14 cellular contexts compared by ENCODE assay signal in the genomic region with DNA sequence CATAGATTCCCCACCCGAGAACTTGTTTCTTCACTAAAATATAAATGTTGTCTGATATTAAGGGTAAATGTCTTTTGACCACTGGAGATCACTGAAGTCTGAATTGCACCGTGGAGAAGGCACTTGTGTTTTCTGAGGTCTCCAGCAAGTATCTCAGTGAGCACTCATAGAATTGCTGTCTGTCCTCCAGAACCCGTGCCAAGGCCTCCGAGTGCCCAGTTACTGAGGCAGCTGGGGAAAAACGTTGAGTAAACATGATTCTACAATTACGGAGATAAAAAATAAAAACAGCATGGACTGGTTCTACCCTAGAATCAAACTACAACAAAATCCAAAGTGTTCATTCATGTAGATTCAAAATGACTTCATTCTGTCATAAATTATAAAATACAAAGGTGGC.
DNase-seq lines count a peak whose midpoint lies in the region; ATAC-seq and TF ChIP-seq lines count a peak whose summit lies in the region.
"Had no signal": no experiment of that assay in that cellular context is flagged by ENCODE, and none has a peak within 500 bp of the region (broad histone marks: within the 10 kb centered on the region; RNA-seq: fewer than 3 reads in every experiment).

No MANE protein-coding gene starts in this region.

- no peak overlapping the region for H3K9ac ChIP-seq in neural progenitor cell

- no peak overlapping the region for H3K27ac ChIP-seq in neural progenitor cell
- H3K27ac ChIP-seq: ovary had no signal

- H3K27ac Mint-ChIP-seq in HFFc6 (peak overlapping the region; percentile 76; the same call in 1 of the 2 replicates), neural progenitor cell (no peak overlapping the region)
- peak overlapping the region; percentile 97 for H3K27ac Mint-ChIP-seq in activated naive CD8-positive, alpha-beta T cell
- peak overlapping the region; percentile 66 for H3K27ac Mint-ChIP-seq in stimulated activated memory B cell treated with anti-CD40 and anti-IgM and Interleukin-4, amounts not matched to agents 10 μg/mL and 1 μg/mL and 100 μg/mL, for 72 hours

- H3K4me1 Mint-ChIP-seq in HFFc6 (ENCODE audit: low read depth) (peaks cover 49% of the 10 kb centered on the region), neural progenitor cell (no peaks in the 10 kb centered on the region)
- peaks cover 19% of the 10 kb centered on the region for H3K4me1 Mint-ChIP-seq in activated naive CD8-positive, alpha-beta T cell (ENCODE audit: low read depth)
- peaks cover 35% of the 10 kb centered on the region for H3K4me1 Mint-ChIP-seq in stimulated activated memory B cell treated with anti-CD40 and anti-IgM and Interleukin-4, amounts not matched to agents 10 μg/mL and 1 μg/mL and 100 μg/mL, for 72 hours

- H3K4me1 ChIP-seq in neural progenitor cell = no peaks in the 10 kb centered on the region

- peaks cover 6% of the 10 kb centered on the region for H3K36me3 ChIP-seq in neural progenitor cell
- H3K36me3 ChIP-seq: ovary had no signal

- H3K9me3 Mint-ChIP-seq in HFFc6 (no peaks in the 10 kb centered on the region), neural progenitor cell (no peaks in the 10 kb centered on the region)
- no peaks in the 10 kb centered on the region for H3K9me3 Mint-ChIP-seq in activated naive CD8-positive, alpha-beta T cell (ENCODE audit: low read depth)
- H3K9me3 Mint-ChIP-seq in stimulated activated memory B cell treated with anti-CD40 and anti-IgM and Interleukin-4, amounts not matched to agents 10 μg/mL and 1 μg/mL and 100 μg/mL, for 72 hours = no peaks in the 10 kb centered on the region
- H3K9me3 Mint-ChIP-seq: CD4-positive, CD25-positive, alpha-beta regulatory T cell had no signal

- H4K20me1 ChIP-seq in neural progenitor cell (ENCODE audit: low read depth) = no peaks in the 10 kb centered on the region

- H3F3A ChIP-seq in neural progenitor cell (ENCODE audit: low read depth) = no peaks in the 10 kb centered on the region

- H3K27me3 Mint-ChIP-seq in HFFc6 (ENCODE audit: insufficient read depth) (peaks cover 13% of the 10 kb centered on the region), neural progenitor cell (ENCODE audit: insufficient read depth, low read depth) (no peaks in the 10 kb centered on the region)
- H3K27me3 Mint-ChIP-seq in activated naive CD8-positive, alpha-beta T cell = no peaks in the 10 kb centered on the region
- H3K27me3 Mint-ChIP-seq in stimulated activated memory B cell treated with anti-CD40 and anti-IgM and Interleukin-4, amounts not matched to agents 10 μg/mL and 1 μg/mL and 100 μg/mL, for 72 hours = no peaks in the 10 kb centered on the region
- H3K27me3 Mint-ChIP-seq: CD4-positive, CD25-positive, alpha-beta regulatory T cell had no signal

- H2AFZ ChIP-seq in neural progenitor cell (replicated peaks) = no peak overlapping the region

- H3K4me2 ChIP-seq in neural progenitor cell = no peak overlapping the region

- no peaks in the 10 kb centered on the region for H3K79me2 ChIP-seq in neural progenitor cell (ENCODE audit: low read depth)

- ATAC-seq in left ventricle myocardium superior = peak; percentile 18
- no peak for ATAC-seq in stimulated activated memory B cell treated with anti-CD40 and anti-IgM and Interleukin-4, amounts not matched to agents 10 μg/mL and 1 μg/mL and 100 μg/mL, for 72 hours
- ATAC-seq in GM21786 (IDR thresholded peaks at IDR 0.05; ENCODE audit: unreplicated experiment) = no peak
- ATAC-seq in HG03139 (IDR thresholded peaks at IDR 0.05; ENCODE audit: unreplicated experiment) = no peak
- no peak for ATAC-seq in HG03135 (IDR thresholded peaks at IDR 0.05; ENCODE audit: unreplicated experiment)
- ATAC-seq: left colon had no signal

- H3K9me3 ChIP-seq in neural progenitor cell (ENCODE audit: low read depth) = no peaks in the 10 kb centered on the region
- H3K9me3 ChIP-seq: ovary had no signal

- intact Hi-C loops in left ventricle myocardium superior (cut with micrococcal nuclease) = no loop called here

- no peak for TF ChIP-seq CTCF in HFFc6 (IDR thresholded peaks at IDR 0.05)
- no peak for TF ChIP-seq CTCF in neural progenitor cell (IDR thresholded peaks at IDR 0.05)

- no peaks in the 10 kb centered on the region for H3K27me3 ChIP-seq in neural progenitor cell
- H3K27me3 ChIP-seq: ovary had no signal

- H3K4me3 ChIP-seq in neural progenitor cell = no peak overlapping the region
- H3K4me3 ChIP-seq: ovary had no signal

- DNase-seq in HFFc6 (no peak), left ventricle myocardium superior (peak; percentile 45), neural progenitor cell (ENCODE audit: low spot score) (no peak)
- DNase-seq: CD4-positive, CD25-positive, alpha-beta regulatory T cell; left colon; NCI-H524; ovary; SHP77; stimulated activated CD4-positive, alpha-beta T cell treated with anti-CD3 and anti-CD28 coated beads, Interleukin-2, amount 100 ng/mL, for 24 hours had no signal

- H3K36me3 Mint-ChIP-seq in HFFc6 (ENCODE audit: low read depth) = peaks cover 49% of the 10 kb centered on the region
- peaks cover 21% of the 10 kb centered on the region for H3K36me3 Mint-ChIP-seq in activated naive CD8-positive, alpha-beta T cell
- H3K36me3 Mint-ChIP-seq in stimulated activated memory B cell treated with anti-CD40 and anti-IgM and Interleukin-4, amounts not matched to agents 10 μg/mL and 1 μg/mL and 100 μg/mL, for 72 hours = peaks cover 60% of the 10 kb centered on the region
- H3K36me3 Mint-ChIP-seq in neural progenitor cell = peaks cover 32% of the 10 kb centered on the region

- H3K4me3 Mint-ChIP-seq in HFFc6 (no peak overlapping the region; the same call in 1 of the 2 replicates), neural progenitor cell (no peak overlapping the region)
- no peak overlapping the region for H3K4me3 Mint-ChIP-seq in activated naive CD8-positive, alpha-beta T cell
- no peak overlapping the region for H3K4me3 Mint-ChIP-seq in stimulated activated memory B cell treated with anti-CD40 and anti-IgM and Interleukin-4, amounts not matched to agents 10 μg/mL and 1 μg/mL and 100 μg/mL, for 72 hours
- H3K4me3 Mint-ChIP-seq: CD4-positive, CD25-positive, alpha-beta regulatory T cell had no signal
